ENCODE assay signal across 8 cellular contexts in genomic region chr14:50003213-50004021, GRCh38.
A peak's percentile ranks its signal among the peaks of the same experiment; 100 is the strongest.
DNase-seq lines count a peak whose midpoint lies in the region; ATAC-seq and TF ChIP-seq lines count a peak whose summit lies in the region.

No MANE protein-coding gene starts in this region.

- ATAC-seq in GM21717 (IDR thresholded peaks at IDR 0.05; ENCODE audit: unreplicated experiment) (peak; percentile 40), right cardiac atrium (peak; percentile 85)
- peak; percentile 31 for ATAC-seq in activated naive CD8-positive, alpha-beta T cell treated with anti-CD3 and anti-CD28 coated beads, Interleukin-2, amount 10 ng/mL, durations not matched to agents 7 days and 5 days (ENCODE audit: low read depth)

- no peak for TF ChIP-seq EP300 in sigmoid colon (IDR thresholded peaks at IDR 0.05)

- H3K9me3 ChIP-seq in right cardiac atrium (ENCODE audit: control insufficient read depth, low read length) = no peaks in the 10 kb centered on the region
- H3K9me3 ChIP-seq in sigmoid colon = no peaks in the 10 kb centered on the region

- peaks cover 43% of the 10 kb centered on the region for H3K4me1 Mint-ChIP-seq in activated naive CD8-positive, alpha-beta T cell treated with anti-CD3 and anti-CD28 coated beads, Interleukin-2, amount 10 ng/mL, durations not matched to agents 7 days and 5 days

- H3K36me3 Mint-ChIP-seq in activated naive CD8-positive, alpha-beta T cell treated with anti-CD3 and anti-CD28 coated beads, Interleukin-2, amount 10 ng/mL, durations not matched to agents 7 days and 5 days = peaks cover 11% of the 10 kb centered on the region

- H3K36me3 ChIP-seq in sigmoid colon = no peaks in the 10 kb centered on the region

- DNase-seq in ELF-1 (ENCODE audit: low read depth, low spot score) (peak; percentile 50), KG1 (lab: John Stamatoyannopoulos, UW) (peak; percentile 65), SKM-1 treated with dmso at 0.1 percent for 144 hours (lab: John Stamatoyannopoulos, UW; ENCODE audit: unreplicated experiment) (peak; percentile 50), right cardiac atrium (peak; percentile 90 to 96 (median 94)), sigmoid colon (peak; percentile 86), COLO829 (ENCODE audit: low spot score) (no peak)
- DNase-seq in activated naive CD8-positive, alpha-beta T cell treated with anti-CD3 and anti-CD28 coated beads, Interleukin-2, amount 10 ng/mL, durations not matched to agents 7 days and 5 days = peak; percentile 90

- H3K27me3 ChIP-seq in right cardiac atrium (ENCODE audit: control insufficient read depth, insufficient read depth) = no peaks in the 10 kb centered on the region
- no peaks in the 10 kb centered on the region for H3K27me3 ChIP-seq in sigmoid colon

- intact Hi-C loops in right cardiac atrium (cut with DNase I) (loop anchor here in 2 of 4 donors (5.0 to 10.0 kb wide), 3 partner anchors 91 to 139 kb away; partner anchors contain the start of gene ARF6 (in 1 of the 2)), sigmoid colon (cut with DNase I) (loop anchor here (5.0 kb wide), 1 partner anchor 151 kb away; the partner anchor contains the start of gene NEMF)

- TF ChIP-seq POLR2A in sigmoid colon (IDR thresholded peaks at IDR 0.05) = peak in 1 of 2 donors; percentile 31

- no peaks in the 10 kb centered on the region for H3K9me3 Mint-ChIP-seq in activated naive CD8-positive, alpha-beta T cell treated with anti-CD3 and anti-CD28 coated beads, Interleukin-2, amount 10 ng/mL, durations not matched to agents 7 days and 5 days

- H3K4me1 ChIP-seq in right cardiac atrium (ENCODE audit: control insufficient read depth, insufficient read depth, low read length) (peaks cover 5% of the 10 kb centered on the region), sigmoid colon (peaks cover 0 to 52% (median 46%) of the 10 kb centered on the region in 4 donors)

- peak overlapping the region; percentile 82 for H3K4me3 Mint-ChIP-seq in activated naive CD8-positive, alpha-beta T cell treated with anti-CD3 and anti-CD28 coated beads, Interleukin-2, amount 10 ng/mL, durations not matched to agents 7 days and 5 days

- no peaks in the 10 kb centered on the region for H3K27me3 Mint-ChIP-seq in activated naive CD8-positive, alpha-beta T cell treated with anti-CD3 and anti-CD28 coated beads, Interleukin-2, amount 10 ng/mL, durations not matched to agents 7 days and 5 days

- TF ChIP-seq CTCF in sigmoid colon (IDR thresholded peaks at IDR 0.05) = no peak

- peak overlapping the region; percentile 95 for H3K27ac Mint-ChIP-seq in activated naive CD8-positive, alpha-beta T cell treated with anti-CD3 and anti-CD28 coated beads, Interleukin-2, amount 10 ng/mL, durations not matched to agents 7 days and 5 days

- H3K4me3 ChIP-seq in right cardiac atrium (ENCODE audit: low read length) = peak overlapping the region; percentile 45
- peak overlapping the region; percentile 29 to 63 (median 54) for H3K4me3 ChIP-seq in sigmoid colon

- WGBS in right cardiac atrium = 7% methylated on average over 54 of the region's 54 CpGs
- WGBS in sigmoid colon, 2 donors = 1 to 3% methylated on average over 54 of the region's 54 CpGs

- H3K27ac ChIP-seq in right cardiac atrium (ENCODE audit: low read length) (peak overlapping the region; percentile 56), sigmoid colon (peak overlapping the region; percentile 78 to 86 (median 82))

- POLR2A ChIA-PET in activated naive CD8-positive, alpha-beta T cell treated with anti-CD3 and anti-CD28 coated beads, Interleukin-2, amount 10 ng/mL, durations not matched to agents 7 days and 5 days (lab: Charles Lee) = interaction anchor here (0.5 to 9.0 kb wide), 31 partner anchors 9 to 206 kb away, joined by 3 to 310 read pairs (median 14); partner anchors contain the start of genes ARF6 and NEMF

Comparison
In these comparisons a context has a peak if more than half of its experiments do, and no peak if none do; other contexts are left out.
1. ATAC-seq: peak in every context shown above with its lines; median percentile 85 in right cardiac atrium; 40 in GM21717; 31 in activated naive CD8-positive, alpha-beta T cell treated with anti-CD3 and anti-CD28 coated beads, Interleukin-2, amount 10 ng/mL, durations not matched to agents 7 days and 5 days.